In genomic region chr10:45599646-45600045, GRCh38 we compare ENCODE assay signal across 29 cellular contexts.
"Had no signal": no experiment of that assay in that cellular context is flagged by ENCODE, and none has a peak within 500 bp of the region (broad histone marks: within the 10 kb centered on the region; RNA-seq: fewer than 3 reads in every experiment).

No MANE protein-coding gene starts in this region.

- H3K9me3 ChIP-seq: pancreas, prostate gland, right atrium auricular region, stomach, thoracic aorta, thyroid gland, tibial nerve, upper lobe of left lung, vagina had no signal

- H3K27ac Mint-ChIP-seq: naive thymus-derived CD4-positive, alpha-beta T cell; natural killer cell; nephron; neural progenitor cell; stimulated activated memory B cell treated with anti-CD40 and anti-IgM and Interleukin-4, amounts not matched to agents 10 μg/mL and 1 μg/mL and 100 μg/mL, for 72 hours had no signal

- DNase-seq: naive thymus-derived CD4-positive, alpha-beta T cell; natural killer cell; occipital lobe; pancreas; retina; spleen; stimulated activated CD4-positive, alpha-beta T cell treated with anti-CD3 and anti-CD28 coated beads, Interleukin-12 subunit alpha, Interleukin-12 subunit beta, amount 100 ng/mL, for 4 hours; stimulated activated CD4-positive, alpha-beta T cell treated with anti-CD3 and anti-CD28 coated beads, Interleukin-1b, Interleukin-23, amount 100 ng/mL, for 48 hours; stimulated activated CD4-positive, alpha-beta T cell treated with anti-CD3 and anti-CD28 coated beads, Interleukin-4, amount 100 ng/mL, for 1 hour; stimulated activated CD4-positive, alpha-beta T cell treated with anti-CD3 and anti-CD28 coated beads, Interleukin-4, amount 100 ng/mL, for 4 hours; stimulated activated CD8-positive, alpha-beta memory T cell treated with anti-CD3 and anti-CD28 coated beads, Interleukin-4, amount 100 ng/mL, for 48 hours; stimulated activated naive CD4-positive, alpha-beta T cell; stimulated activated naive CD8-positive, alpha-beta T cell treated with anti-CD3 and anti-CD28 coated beads, Interleukin-15, Interleukin-2, amounts not matched to agents 100 U/mL and 50 U/mL, for 24 hours; stomach; thyroid gland; trophoblast cell; upper lobe of left lung had no signal

- H3K4me1 ChIP-seq: pancreas, prostate gland, thyroid gland, vagina had no signal

- FAIRE-seq: pancreas, urothelium cell line had no signal

- H3K27me3 ChIP-seq: pancreas, right atrium auricular region, thyroid gland, vagina had no signal

- H3K4me2 ChIP-seq: neural progenitor cell, smooth muscle cell had no signal

- H3K9me3 Mint-ChIP-seq: natural killer cell, nephron had no signal

- H3K4me3 Mint-ChIP-seq: natural killer cell; nephron; neural progenitor cell; stimulated activated memory B cell treated with anti-CD40 and anti-IgM and Interleukin-4, amounts not matched to agents 10 μg/mL and 1 μg/mL and 100 μg/mL, for 72 hours had no signal

- H3K9ac ChIP-seq: neural progenitor cell had no signal

- ATAC-seq: naive thymus-derived CD4-positive, alpha-beta T cell; natural killer cell; sciatic nerve; stimulated activated memory B cell treated with anti-CD40 and anti-IgM and Interleukin-4, amounts not matched to agents 10 μg/mL and 1 μg/mL and 100 μg/mL, for 72 hours; stimulated activated naive CD8-positive, alpha-beta T cell treated with anti-CD3 and anti-CD28 coated beads, Interleukin-15, Interleukin-2, amounts not matched to agents 100 U/mL and 50 U/mL, for 24 hours had no signal

- H2AFZ ChIP-seq: neural progenitor cell had no signal

- H3K36me3 ChIP-seq: neural progenitor cell, pancreas, prostate gland, right atrium auricular region, spleen, stomach, thoracic aorta, thyroid gland, tibial nerve, upper lobe of left lung, vagina had no signal

- H3K27ac ChIP-seq: neural progenitor cell, pancreas, prostate gland, right atrium auricular region, skin epidermis, spleen, stomach, thoracic aorta, thyroid gland, tibial nerve, upper lobe of left lung, vagina had no signal

- H3K4me3 ChIP-seq: neural progenitor cell, prostate gland, smooth muscle cell, thoracic aorta, thyroid gland, vagina had no signal
